In the genomic region with DNA sequence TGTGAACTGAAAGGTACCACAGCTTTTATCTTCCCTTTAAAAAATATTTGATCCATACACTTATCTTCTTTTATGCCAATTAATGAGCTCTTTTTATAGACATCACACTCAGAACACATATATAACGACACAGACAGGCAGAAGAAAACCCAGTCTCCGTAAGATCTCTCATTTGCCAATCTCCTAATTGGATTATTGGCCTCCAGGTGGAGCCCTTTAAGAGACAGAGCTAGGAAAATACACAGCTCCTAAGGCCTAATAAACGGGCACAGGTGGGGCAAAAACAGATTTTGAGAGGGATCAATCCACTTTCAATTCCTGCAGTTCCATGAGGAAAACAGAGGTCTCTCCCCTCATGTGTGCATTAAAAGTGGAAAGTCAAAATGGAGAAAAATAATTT, we compare ENCODE assay signal across 27 cellular contexts.
DNase-seq lines count a peak whose midpoint lies in the region; ATAC-seq and TF ChIP-seq lines count a peak whose summit lies in the region.
"Had no signal": no experiment of that assay in that cellular context is flagged by ENCODE, and none has a peak within 500 bp of the region (broad histone marks: within the 10 kb centered on the region; RNA-seq: fewer than 3 reads in every experiment).

No MANE protein-coding gene starts in this region.

- POLR2A ChIA-PET in SK-N-SH (lab: Yijun Ruan, JAX) = no interaction called here

- DNase-seq in SK-N-SH = no peak
- no peak for DNase-seq in LNCaP clone FGC (ENCODE audit: low read depth)
- DNase-seq in RPMI7951 (ENCODE audit: low read depth) = peak; percentile 5
- no peak for DNase-seq in type B pancreatic cell (ENCODE audit: extremely low spot score, unreplicated experiment)
- no peak for DNase-seq in erythroblast (lab: John Stamatoyannopoulos, UW)
- no peak for DNase-seq in sciatic nerve (ENCODE audit: low spot score)
- DNase-seq in prostate gland (ENCODE audit: low spot score) = no peak
- DNase-seq: activated CD4-positive, alpha-beta memory T cell treated with anti-CD3 and anti-CD28 coated beads, Interleukin-2, amount 10 ng/mL, durations not matched to agents 7 days and 5 days; caudate nucleus; DMS79 treated with DMSO at 0.1 percent for 48 hours; kidney; natural killer cell; NCI-H1092 treated with DMSO at 0.1 percent for 48 hours; NCI-H2029; NCI-H524 treated with DMSO at 0.1 percent for 48 hours; ovary; stimulated activated CD4-positive, alpha-beta T cell treated with anti-CD3 and anti-CD28 coated beads, Interleukin-12 subunit alpha, Interleukin-12 subunit beta, amount 100 ng/mL, for 4 hours; stimulated activated CD4-positive, alpha-beta T cell treated with anti-CD3 and anti-CD28 coated beads, Interleukin-4, amount 100 ng/mL, for 24 hours; stimulated activated naive B cell treated with anti-CD40 and anti-IgM and Interleukin-4, amounts not matched to agents 10 μg/mL and 1 μg/mL and 100 μg/mL, for 72 hours; uterus had no signal

- no peaks in the 10 kb centered on the region for H3F3A ChIP-seq in SK-N-SH (replicated peaks; ENCODE audit: insufficient read depth)

- no peaks in the 10 kb centered on the region for H4K20me1 ChIP-seq in SK-N-SH (ENCODE audit: insufficient read depth)

- H3K36me3 ChIP-seq in SK-N-SH (replicated peaks in 1 of 2; ENCODE audit: control insufficient read depth in 1 of 2, insufficient read depth in 2 of 2, low read length in 1 of 2) (no peaks in the 10 kb centered on the region), prostate gland (no peaks in the 10 kb centered on the region)
- H3K36me3 ChIP-seq: ascending aorta, ovary, right atrium auricular region, uterus had no signal

- no peak for ATAC-seq in SK-N-SH treated with all-trans-retinoic acid at 6 μM for 48 hours
- no peak for ATAC-seq in sciatic nerve
- ATAC-seq: A549; activated CD4-positive, CD25-positive, alpha-beta regulatory T cell treated with anti-CD3 and anti-CD28 coated beads, Interleukin-2, amount 50 U/mL, for 24 hours; natural killer cell; stimulated activated naive B cell treated with anti-CD40 and anti-IgM and Interleukin-4, amounts not matched to agents 10 μg/mL and 1 μg/mL and 100 μg/mL, for 72 hours had no signal

- TF ChIP-seq CTCF in SK-N-SH (IDR thresholded peaks at IDR 0.05) (peak; percentile 33), LNCaP clone FGC (IDR thresholded peaks at IDR 0.05; ENCODE audit: control insufficient read depth, extremely low read depth, insufficient read depth) (peak; percentile 29; the same call in 1 of the 2 replicates), type B pancreatic cell (conservative IDR thresholded peaks at IDR 0.05) (peak; percentile 49), prostate gland (IDR thresholded peaks at IDR 0.05) (no peak)

- no peaks in the 10 kb centered on the region for H3K9me3 ChIP-seq in SK-N-SH
- no peaks in the 10 kb centered on the region for H3K9me3 ChIP-seq in prostate gland
- H3K9me3 ChIP-seq: A549, ovary, uterus had no signal

- H3K27ac ChIP-seq in SK-N-SH (ENCODE audit: low read depth in 2 of 2, low read length in 1 of 2) (no peak overlapping the region), prostate gland (no peak overlapping the region)
- H3K27ac ChIP-seq: A549, ascending aorta, ovary, right atrium auricular region, uterus had no signal

- H3K9me3 Mint-ChIP-seq in type B pancreatic cell = peaks cover 6% of the 10 kb centered on the region

- TF ChIP-seq EP300 in SK-N-SH (IDR thresholded peaks at IDR 0.05; ENCODE audit: borderline replicate concordance in 1 of 2, low read depth in 1 of 2, low read length in 1 of 2) = no peak

- 1% methylated on average over 3 of the region's 3 CpGs for WGBS in SK-N-SH (ENCODE audit: low lambda C conversion rate)
- 81% methylated on average over 3 of the region's 3 CpGs for WGBS in prostate gland

- H3K79me2 ChIP-seq in SK-N-SH (ENCODE audit: insufficient read depth) = no peaks in the 10 kb centered on the region

- peak overlapping the region; percentile 13 for H3K4me3 Mint-ChIP-seq in type B pancreatic cell
- H3K4me3 Mint-ChIP-seq: activated CD4-positive, alpha-beta memory T cell treated with anti-CD3 and anti-CD28 coated beads, Interleukin-2, amount 10 ng/mL, durations not matched to agents 7 days and 5 days; activated naive CD8-positive, alpha-beta T cell; dendritic cell treated with granulocyte-macrophage colony-stimulating factor and Interleukin-4, amounts not matched to agents 40 ng/mL and 50 ng/mL, for 4 days; natural killer cell; stimulated activated naive B cell treated with anti-CD40 and anti-IgM and Interleukin-4, amounts not matched to agents 10 μg/mL and 1 μg/mL and 100 μg/mL, for 72 hours had no signal

- no peak for TF ChIP-seq RAD21 in SK-N-SH (IDR thresholded peaks at IDR 0.05; ENCODE audit: low read length)

- H3K4me1 ChIP-seq in SK-N-SH (ENCODE audit: control insufficient read depth in 1 of 2, insufficient read depth in 2 of 2, low read depth in 1 of 2, low read length in 1 of 2) = no peaks in the 10 kb centered on the region
- H3K4me1 ChIP-seq in prostate gland (replicated peaks) = no peaks in the 10 kb centered on the region
- H3K4me1 ChIP-seq: A549, ascending aorta, right atrium auricular region, uterus had no signal

- no peaks in the 10 kb centered on the region for H3K36me3 Mint-ChIP-seq in type B pancreatic cell
- H3K36me3 Mint-ChIP-seq: activated naive CD8-positive, alpha-beta T cell; natural killer cell; stimulated activated naive B cell treated with anti-CD40 and anti-IgM and Interleukin-4, amounts not matched to agents 10 μg/mL and 1 μg/mL and 100 μg/mL, for 72 hours had no signal

- intact Hi-C loops in sciatic nerve (cut with DNase I) = no loop called here
- intact Hi-C loops in prostate gland (cut with DNase I) = no loop called here

- H3K4me1 Mint-ChIP-seq in type B pancreatic cell (ENCODE audit: unreplicated experiment) = no peaks in the 10 kb centered on the region
- H3K4me1 Mint-ChIP-seq: activated CD4-positive, alpha-beta memory T cell treated with anti-CD3 and anti-CD28 coated beads, Interleukin-2, amount 10 ng/mL, durations not matched to agents 7 days and 5 days; natural killer cell; stimulated activated naive B cell treated with anti-CD40 and anti-IgM and Interleukin-4, amounts not matched to agents 10 μg/mL and 1 μg/mL and 100 μg/mL, for 72 hours had no signal

- no peak overlapping the region for H3K9ac ChIP-seq in SK-N-SH

- H2AFZ ChIP-seq in SK-N-SH (ENCODE audit: low read depth) = no peak overlapping the region

- H3K4me2 ChIP-seq in SK-N-SH = no peak overlapping the region
- H3K4me2 ChIP-seq: A549 had no signal

- no peak overlapping the region for H3K27ac Mint-ChIP-seq in type B pancreatic cell
- H3K27ac Mint-ChIP-seq: activated CD4-positive, alpha-beta memory T cell treated with anti-CD3 and anti-CD28 coated beads, Interleukin-2, amount 10 ng/mL, durations not matched to agents 7 days and 5 days; activated naive CD8-positive, alpha-beta T cell; dendritic cell treated with granulocyte-macrophage colony-stimulating factor and Interleukin-4, amounts not matched to agents 40 ng/mL and 50 ng/mL, for 4 days; natural killer cell; stimulated activated naive B cell treated with anti-CD40 and anti-IgM and Interleukin-4, amounts not matched to agents 10 μg/mL and 1 μg/mL and 100 μg/mL, for 72 hours had no signal

- no peak for TF ChIP-seq POLR2A in erythroblast (IDR thresholded peaks at IDR 0.05; ENCODE audit: low read length)
- TF ChIP-seq POLR2A in prostate gland (IDR thresholded peaks at IDR 0.05) = no peak

- no peaks in the 10 kb centered on the region for H3K27me3 ChIP-seq in SK-N-SH (ENCODE audit: insufficient read depth)
- H3K27me3 ChIP-seq in prostate gland (replicated peaks; ENCODE audit: insufficient read depth) = no peaks in the 10 kb centered on the region
- H3K27me3 ChIP-seq: ascending aorta, ovary, right atrium auricular region, uterus had no signal

- CTCF ChIA-PET in SK-N-SH (lab: Yijun Ruan, JAX) = interaction anchor here (0.7 kb wide), 1 partner anchor 449 kb away, joined by 3 read pairs; no protein-coding TSS in a partner anchor

- H3K9me2 ChIP-seq in SK-N-SH = no peaks in the 10 kb centered on the region

- no peak overlapping the region for H3K4me3 ChIP-seq in SK-N-SH (ENCODE audit: low read depth in 2 of 2, low read length in 1 of 2)
- H3K4me3 ChIP-seq in LNCaP clone FGC (ENCODE audit: low read depth, low read length) = no peak overlapping the region
- H3K4me3 ChIP-seq in prostate gland = no peak overlapping the region
- H3K4me3 ChIP-seq: A549, ascending aorta, ovary, right atrium auricular region, uterus had no signal

- no peaks in the 10 kb centered on the region for H3K27me3 Mint-ChIP-seq in type B pancreatic cell
- H3K27me3 Mint-ChIP-seq: activated CD4-positive, alpha-beta memory T cell treated with anti-CD3 and anti-CD28 coated beads, Interleukin-2, amount 10 ng/mL, durations not matched to agents 7 days and 5 days; activated naive CD8-positive, alpha-beta T cell; dendritic cell treated with granulocyte-macrophage colony-stimulating factor and Interleukin-4, amounts not matched to agents 40 ng/mL and 50 ng/mL, for 4 days; stimulated activated naive B cell treated with anti-CD40 and anti-IgM and Interleukin-4, amounts not matched to agents 10 μg/mL and 1 μg/mL and 100 μg/mL, for 72 hours had no signal

TF ChIP-seq in SK-N-SH, 30 proteins besides CTCF, POLR2A, EP300 and RAD21 (continues in another document):
- TF ChIP-seq SMC3 (IDR thresholded peaks at IDR 0.05; ENCODE audit: low read depth, low read length) = no peak
- TF ChIP-seq, protein P1, sequence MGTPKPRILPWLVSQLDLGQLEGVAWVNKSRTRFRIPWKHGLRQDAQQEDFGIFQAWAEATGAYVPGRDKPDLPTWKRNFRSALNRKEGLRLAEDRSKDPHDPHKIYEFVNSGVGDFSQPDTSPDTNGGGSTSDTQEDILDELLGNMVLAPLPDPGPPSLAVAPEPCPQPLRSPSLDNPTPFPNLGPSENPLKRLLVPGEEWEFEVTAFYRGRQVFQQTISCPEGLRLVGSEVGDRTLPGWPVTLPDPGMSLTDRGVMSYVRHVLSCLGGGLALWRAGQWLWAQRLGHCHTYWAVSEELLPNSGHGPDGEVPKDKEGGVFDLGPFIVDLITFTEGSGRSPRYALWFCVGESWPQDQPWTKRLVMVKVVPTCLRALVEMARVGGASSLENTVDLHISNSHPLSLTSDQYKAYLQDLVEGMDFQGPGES (IDR thresholded peaks at IDR 0.05; ENCODE audit: low read depth, low read length) = no peak
- no peak for TF ChIP-seq FOSL2 (IDR thresholded peaks at IDR 0.05; ENCODE audit: borderline replicate concordance, low read depth)

TF ChIP-seq in SK-N-SH treated with all-trans-retinoic acid at 6 μM for 48 hours, 23 proteins besides CTCF, POLR2A, EP300 and RAD21 (continues in another document):
- TF ChIP-seq BACH2 (CRISPR knock-in tag; IDR thresholded peaks at IDR 0.05; ENCODE audit: borderline replicate concordance) (no peak), ZFP3 (CRISPR knock-in tag; IDR thresholded peaks at IDR 0.05) (no peak), ZNF8 (CRISPR knock-in tag; IDR thresholded peaks at IDR 0.05) (no peak)

Comparison
In these comparisons a context has a peak if more than half of its experiments do, and no peak if none do; other contexts are left out.
1. CTCF ChIP-seq: peak in SK-N-SH (single experiment), LNCaP clone FGC (single experiment) and type B pancreatic cell (single experiment); none in prostate gland (0 of 4).